Comparison of ENCODE assay signal across 30 cellular contexts in genomic region chr5:59828623-59829022, GRCh38.
"Had no signal": no experiment of that assay in that cellular context is flagged by ENCODE, and none has a peak within 500 bp of the region (broad histone marks: within the 10 kb centered on the region; RNA-seq: fewer than 3 reads in every experiment).

No MANE protein-coding gene starts in this region.

- H3K27me3 ChIP-seq: brain microvascular endothelial cell, dorsolateral prefrontal cortex, heart left ventricle, ovary, right lobe of liver, vagina had no signal

- H3K9me3 ChIP-seq: heart left ventricle, lower lobe of right lung, ovary, right lobe of liver, thoracic aorta, vagina had no signal

- H3K36me3 ChIP-seq: brain microvascular endothelial cell, heart left ventricle, lower lobe of right lung, ovary, right lobe of liver, thoracic aorta, vagina had no signal

- ATAC-seq: activated CD4-positive, CD25-positive, alpha-beta regulatory T cell treated with anti-CD3 and anti-CD28 coated beads, Interleukin-2, amount 50 U/mL, for 24 hours; left lobe of liver; lower lobe of right lung; right lobe of liver; stimulated activated effector memory CD8-positive, alpha-beta T cell treated with anti-CD3 and anti-CD28 coated beads, Interleukin-12 subunit alpha, Interleukin-12 subunit beta, amount 100 ng/mL, for 72 hours had no signal

- DNase-seq: activated CD4-positive, alpha-beta T cell treated with anti-CD3 and anti-CD28 coated beads for 48 hours; activated CD4-positive, alpha-beta T cell treated with anti-CD3 and anti-CD28 coated beads, Interleukin-2, amount 50 U/mL, for 48 hours; activated CD8-positive, alpha-beta memory T cell treated with anti-CD3 and anti-CD28 coated beads for 24 hours; activated effector memory CD4-positive, alpha-beta T cell treated with Interleukin-2 at 50 U/mL for 16 hours; activated naive CD4-positive, alpha-beta T cell treated with Interleukin-2 at 50 U/mL for 16 hours; anterior cingulate cortex; dorsolateral prefrontal cortex; effector memory CD4-positive, alpha-beta T cell; hypothalamus; kidney glomerular epithelial cell; lower lobe of right lung; naive B cell; ovary; right lobe of liver; stimulated activated CD4-positive, alpha-beta T cell treated with anti-CD3 and anti-CD28 coated beads, Interleukin-4, amount 100 ng/mL, for 24 hours; T-helper 1 cell; trophoblast cell had no signal

- H3K27ac ChIP-seq: brain microvascular endothelial cell, coronary artery, dorsolateral prefrontal cortex, heart left ventricle, lower lobe of right lung, ovary, right lobe of liver, skin epidermis, thoracic aorta, vagina had no signal

- H3K36me3 Mint-ChIP-seq: activated naive CD8-positive, alpha-beta T cell; naive B cell; stimulated activated effector memory CD8-positive, alpha-beta T cell treated with anti-CD3 and anti-CD28 coated beads, Interleukin-12 subunit alpha, Interleukin-12 subunit beta, amount 100 ng/mL, for 72 hours had no signal

- H3K4me3 ChIP-seq: coronary artery, dorsolateral prefrontal cortex, heart left ventricle, lower lobe of right lung, ovary, right lobe of liver, skin epidermis, thoracic aorta, vagina had no signal

- H3K9me3 Mint-ChIP-seq: naive B cell; stimulated activated naive CD8-positive, alpha-beta T cell treated with anti-CD3 and anti-CD28 coated beads, Interleukin-15, Interleukin-2, amounts not matched to agents 100 ng/mL and 50 ng/mL, for 24 hours; T-helper 2 cell treated with Interferon-gamma antibody and Interleukin-4, amounts not matched to agents 5 μg/mL and 100 μg/mL, for 36 hours had no signal

- H3K4me1 ChIP-seq: lower lobe of right lung had no signal

- H3K27me3 Mint-ChIP-seq: naive B cell had no signal

- H3K27ac Mint-ChIP-seq: activated naive CD8-positive, alpha-beta T cell; naive B cell; progenitor cell of endocrine pancreas; stimulated activated effector memory CD8-positive, alpha-beta T cell treated with anti-CD3 and anti-CD28 coated beads, Interleukin-12 subunit alpha, Interleukin-12 subunit beta, amount 100 ng/mL, for 72 hours; stimulated activated naive CD8-positive, alpha-beta T cell treated with anti-CD3 and anti-CD28 coated beads, Interleukin-15, Interleukin-2, amounts not matched to agents 100 ng/mL and 50 ng/mL, for 24 hours; T-helper 2 cell treated with Interferon-gamma antibody and Interleukin-4, amounts not matched to agents 5 μg/mL and 100 μg/mL, for 36 hours had no signal

- H3K4me3 Mint-ChIP-seq: activated naive CD8-positive, alpha-beta T cell; stimulated activated effector memory CD8-positive, alpha-beta T cell treated with anti-CD3 and anti-CD28 coated beads, Interleukin-12 subunit alpha, Interleukin-12 subunit beta, amount 100 ng/mL, for 72 hours; stimulated activated naive CD8-positive, alpha-beta T cell treated with anti-CD3 and anti-CD28 coated beads, Interleukin-15, Interleukin-2, amounts not matched to agents 100 ng/mL and 50 ng/mL, for 24 hours; T-helper 2 cell treated with Interferon-gamma antibody and Interleukin-4, amounts not matched to agents 5 μg/mL and 100 μg/mL, for 36 hours had no signal

- H3K4me1 Mint-ChIP-seq: naive B cell; stimulated activated effector memory CD8-positive, alpha-beta T cell treated with anti-CD3 and anti-CD28 coated beads, Interleukin-12 subunit alpha, Interleukin-12 subunit beta, amount 100 ng/mL, for 72 hours had no signal
